8 cellular contexts compared by ENCODE assay signal in genomic region chr2:164991631-164992454, GRCh38. TPM values are rescaled to one million over a fixed set of nuclear protein-coding genes. Genes with fewer than 3 reads are reported as not detected.
A peak's percentile ranks its signal among the peaks of the same experiment; 100 is the strongest.
DNase-seq lines count a peak whose midpoint lies in the region; ATAC-seq and TF ChIP-seq lines count a peak whose summit lies in the region.
"Not testable (repeated sequence)": the region's sequence is repeated elsewhere in the genome, so short reads cannot be mapped to it uniquely, and the experiment has no call there.

No MANE protein-coding gene starts in this region.

- CTCF ChIA-PET in activated CD8-positive, alpha-beta T cell treated with anti-CD3 and anti-CD28 coated beads, Interleukin-2, amount 10 ng/mL, durations not matched to agents 7 days and 5 days (lab: Charles Lee): interaction anchor here (0.9 to 3.3 kb wide), 4 partner anchors 10 to 216 kb away, joined by 3 to 22 read pairs (median 10); partner anchors contain the start of gene SCN3A

- intact Hi-C loops in esophagus squamous epithelium (cut with DNase I): not testable (repeated sequence)

- TF ChIP-seq POLR2A in esophagus squamous epithelium (IDR thresholded peaks at IDR 0.05): not testable (repeated sequence)

- TF ChIP-seq CTCF in esophagus squamous epithelium (IDR thresholded peaks at IDR 0.05): not testable (repeated sequence)

- peak overlapping the region; percentile 76 to 95 (median 84) for H3K27ac Mint-ChIP-seq in IgD-negative memory B cell
- peak overlapping the region; percentile 77 for H3K27ac Mint-ChIP-seq in activated CD8-positive, alpha-beta T cell treated with anti-CD3 and anti-CD28 coated beads, Interleukin-2, amount 10 ng/mL, durations not matched to agents 7 days and 5 days
- H3K27ac Mint-ChIP-seq in stimulated activated naive B cell treated with anti-CD40 and anti-IgM and Interleukin-4, amounts not matched to agents 10 μg/mL and 1 μg/mL and 100 μg/mL, for 72 hours: peak overlapping the region; percentile 68

- H3K4me1 Mint-ChIP-seq in IgD-negative memory B cell: peaks cover 20 to 37% (median 36%) of the 10 kb centered on the region in 3 donors
- H3K4me1 Mint-ChIP-seq in activated CD8-positive, alpha-beta T cell treated with anti-CD3 and anti-CD28 coated beads, Interleukin-2, amount 10 ng/mL, durations not matched to agents 7 days and 5 days (ENCODE audit: low read depth): peaks cover 46% of the 10 kb centered on the region
- peaks cover 32 to 48% of the 10 kb centered on the region in 2 donors for H3K4me1 Mint-ChIP-seq in stimulated activated naive B cell treated with anti-CD40 and anti-IgM and Interleukin-4, amounts not matched to agents 10 μg/mL and 1 μg/mL and 100 μg/mL, for 72 hours

- POLR2A ChIA-PET in activated CD8-positive, alpha-beta T cell treated with anti-CD3 and anti-CD28 coated beads, Interleukin-2, amount 10 ng/mL, durations not matched to agents 7 days and 5 days (lab: Charles Lee): not testable (repeated sequence)

- H3K36me3 ChIP-seq in esophagus squamous epithelium: not testable (repeated sequence)

- not testable (repeated sequence) for H3K27me3 ChIP-seq in esophagus squamous epithelium

- peak; percentile 60 for ATAC-seq in GM19463 (IDR thresholded peaks at IDR 0.05; ENCODE audit: unreplicated experiment)
- peak; percentile 53 for ATAC-seq in HG02840 (IDR thresholded peaks at IDR 0.05; ENCODE audit: low FRiP score, unreplicated experiment)
- peak; percentile 77 for ATAC-seq in activated CD8-positive, alpha-beta T cell treated with anti-CD3 and anti-CD28 coated beads, Interleukin-2, amount 10 ng/mL, durations not matched to agents 7 days and 5 days
- peak; percentile 86 to 88 for ATAC-seq in stimulated activated naive B cell treated with anti-CD40 and anti-IgM and Interleukin-4, amounts not matched to agents 10 μg/mL and 1 μg/mL and 100 μg/mL, for 72 hours (replicated peaks)

- not testable (repeated sequence) for H3K9me3 ChIP-seq in esophagus squamous epithelium

- H3K4me1 ChIP-seq in esophagus squamous epithelium: peaks cover 12 to 29% (median 20%) of the 10 kb centered on the region in 3 donors

- peak overlapping the region; percentile 43 to 78 (median 67) for H3K27ac ChIP-seq in esophagus squamous epithelium

- not testable (repeated sequence) for H3K9me3 Mint-ChIP-seq in IgD-negative memory B cell; activated CD8-positive, alpha-beta T cell treated with anti-CD3 and anti-CD28 coated beads, Interleukin-2, amount 10 ng/mL, durations not matched to agents 7 days and 5 days (ENCODE audit: insufficient read depth); stimulated activated naive B cell treated with anti-CD40 and anti-IgM and Interleukin-4, amounts not matched to agents 10 μg/mL and 1 μg/mL and 100 μg/mL, for 72 hours

- not testable (repeated sequence) for H3K4me3 ChIP-seq in esophagus squamous epithelium

- not testable (repeated sequence) for H3K36me3 Mint-ChIP-seq in IgD-negative memory B cell; activated CD8-positive, alpha-beta T cell treated with anti-CD3 and anti-CD28 coated beads, Interleukin-2, amount 10 ng/mL, durations not matched to agents 7 days and 5 days (ENCODE audit: low read depth)
- peaks cover 3 to 16% of the 10 kb centered on the region in 2 donors for H3K36me3 Mint-ChIP-seq in stimulated activated naive B cell treated with anti-CD40 and anti-IgM and Interleukin-4, amounts not matched to agents 10 μg/mL and 1 μg/mL and 100 μg/mL, for 72 hours

- H3K4me3 Mint-ChIP-seq in IgD-negative memory B cell: peak overlapping the region; percentile 30 to 75 (median 66)
- H3K4me3 Mint-ChIP-seq in activated CD8-positive, alpha-beta T cell treated with anti-CD3 and anti-CD28 coated beads, Interleukin-2, amount 10 ng/mL, durations not matched to agents 7 days and 5 days: peak overlapping the region; percentile 12
- H3K4me3 Mint-ChIP-seq in stimulated activated naive B cell treated with anti-CD40 and anti-IgM and Interleukin-4, amounts not matched to agents 10 μg/mL and 1 μg/mL and 100 μg/mL, for 72 hours: not testable (repeated sequence)

- not testable (repeated sequence) for H3K27me3 Mint-ChIP-seq in IgD-negative memory B cell; activated CD8-positive, alpha-beta T cell treated with anti-CD3 and anti-CD28 coated beads, Interleukin-2, amount 10 ng/mL, durations not matched to agents 7 days and 5 days (ENCODE audit: low read depth); stimulated activated naive B cell treated with anti-CD40 and anti-IgM and Interleukin-4, amounts not matched to agents 10 μg/mL and 1 μg/mL and 100 μg/mL, for 72 hours

- DNase-seq in DMS53 (lab: John Stamatoyannopoulos, UW) (peak; percentile 40), lung microvascular endothelial cell (ENCODE audit: low read depth in 2 of 2) (peak; percentile 9 to 17)
- DNase-seq in activated CD8-positive, alpha-beta T cell treated with anti-CD3 and anti-CD28 coated beads, Interleukin-2, amount 10 ng/mL, durations not matched to agents 7 days and 5 days: peak; percentile 44
- not testable (repeated sequence) for DNase-seq in esophagus squamous epithelium (lab: John Stamatoyannopoulos, UW)
- DNase-seq in stimulated activated naive B cell treated with anti-CD40 and anti-IgM and Interleukin-4, amounts not matched to agents 10 μg/mL and 1 μg/mL and 100 μg/mL, for 72 hours: peak; percentile 17

RNA-seq across cellular contexts. Expression of gene SLC38A11, which starts 36.5 kb away (rescaled TPM):
- 0.60 TPM for polyA plus RNA-seq in IgD-negative memory B cell
- total RNA-seq in activated CD8-positive, alpha-beta T cell treated with anti-CD3 and anti-CD28 coated beads, Interleukin-2, amount 10 ng/mL, durations not matched to agents 7 days and 5 days: not detected
- total RNA-seq in esophagus squamous epithelium (1 to 10 TPM in 1 of 4 donors, under 1 TPM in 2, not detected in 1; 0.47 to 2.5 (median 0.66) TPM), lung microvascular endothelial cell (not detected in 2 replicates)
